8 cellular contexts compared by ENCODE assay signal in the genomic region with DNA sequence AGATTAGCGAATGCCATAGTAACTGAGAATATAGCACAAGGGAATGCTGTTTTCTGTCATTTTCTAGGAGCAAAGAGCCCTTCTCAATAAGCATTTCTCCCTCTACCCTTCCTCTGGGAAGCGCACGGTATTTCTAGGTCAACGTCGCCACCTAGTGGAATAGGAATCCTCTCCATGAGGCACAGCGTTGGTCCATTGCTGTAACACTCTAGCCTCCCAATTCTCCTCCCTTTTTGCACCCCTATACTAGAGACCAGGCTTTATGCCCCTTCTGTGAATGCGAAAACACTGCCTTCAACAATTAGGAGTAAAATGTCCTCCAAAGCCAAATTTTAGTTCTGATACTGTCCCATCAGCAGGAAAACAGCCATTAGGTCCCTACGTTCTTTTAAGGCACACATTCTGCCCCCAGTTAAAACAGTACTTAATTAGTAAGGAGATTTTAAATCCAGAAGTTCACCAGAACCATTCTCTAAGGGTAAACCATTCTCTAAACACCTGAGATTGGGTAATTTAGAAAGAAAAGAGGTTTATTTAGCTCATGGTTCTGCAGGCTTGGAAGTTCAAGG. TPM values are rescaled to one million over a fixed set of nuclear protein-coding genes. Genes with fewer than 3 reads are reported as not detected.
DNase-seq lines count a peak whose midpoint lies in the region; ATAC-seq and FAIRE-seq lines count a peak whose summit lies in the region.

No MANE protein-coding gene starts in this region.

- CTCF ChIA-PET in activated CD4-positive, alpha-beta memory T cell treated with anti-CD3 and anti-CD28 coated beads for 36 hours (lab: Charles Lee) = interaction anchor here (1.1 to 2.3 kb wide), 2 partner anchors 13 to 152 kb away, joined by 4 to 6 read pairs; a partner anchor contains a TSS

- H3K36me3 Mint-ChIP-seq in activated CD4-positive, alpha-beta memory T cell treated with anti-CD3 and anti-CD28 coated beads for 36 hours = no peaks in the 10 kb centered on the region
- H3K36me3 Mint-ChIP-seq in natural killer cell treated with Interleukin-12 subunit alpha and Interleukin-12 subunit beta and Interleukin-15 and Interleukin-18, amount 100 ng/mL, for 72 hours = peaks cover 4% of the 10 kb centered on the region

- DNase-seq in AML-193 (lab: John Stamatoyannopoulos, UW) (peak; percentile 48 to 69), NCI-H510A (lab: John Stamatoyannopoulos, UW) (peak; percentile 34), fibroblast of peridontal ligament (ENCODE audit: extremely low read depth) (peak; percentile 81), urothelium cell line (ENCODE audit: low spot score) (peak; percentile 29)
- peak; percentile 51 for DNase-seq in activated CD4-positive, alpha-beta memory T cell treated with anti-CD3 and anti-CD28 coated beads for 36 hours
- no peak for DNase-seq in natural killer cell treated with Interleukin-12 subunit alpha and Interleukin-12 subunit beta and Interleukin-15 and Interleukin-18, amount 100 ng/mL, for 72 hours (ENCODE audit: low spot score)

- ATAC-seq in GM18502 (IDR thresholded peaks at IDR 0.05; ENCODE audit: poor library complexity, unreplicated experiment) (peak; percentile 85), HG03342 (IDR thresholded peaks at IDR 0.05; ENCODE audit: unreplicated experiment) (peak; percentile 78)
- ATAC-seq in natural killer cell treated with Interleukin-12 subunit alpha and Interleukin-12 subunit beta and Interleukin-15 and Interleukin-18, amount 100 ng/mL, for 72 hours = peak; percentile 60 to 68

- peaks cover 8% of the 10 kb centered on the region for H3K9me3 Mint-ChIP-seq in activated CD4-positive, alpha-beta memory T cell treated with anti-CD3 and anti-CD28 coated beads for 36 hours
- no peaks in the 10 kb centered on the region for H3K9me3 Mint-ChIP-seq in natural killer cell treated with Interleukin-12 subunit alpha and Interleukin-12 subunit beta and Interleukin-15 and Interleukin-18, amount 100 ng/mL, for 72 hours

- intact Hi-C loops in activated CD4-positive, alpha-beta memory T cell treated with anti-CD3 and anti-CD28 coated beads for 36 hours (cut with micrococcal nuclease) = loop anchor here (2.0 to 5.0 kb wide), 2 partner anchors 248 to 442 kb away; no protein-coding TSS in a partner anchor

- H3K27me3 Mint-ChIP-seq in activated CD4-positive, alpha-beta memory T cell treated with anti-CD3 and anti-CD28 coated beads for 36 hours = peaks cover 2% of the 10 kb centered on the region
- H3K27me3 Mint-ChIP-seq in natural killer cell treated with Interleukin-12 subunit alpha and Interleukin-12 subunit beta and Interleukin-15 and Interleukin-18, amount 100 ng/mL, for 72 hours = peaks cover 9 to 13% of the 10 kb centered on the region in 2 donors

- POLR2A ChIA-PET in activated CD4-positive, alpha-beta memory T cell treated with anti-CD3 and anti-CD28 coated beads for 36 hours (lab: Charles Lee) = no interaction called here

- H3K4me3 Mint-ChIP-seq in activated CD4-positive, alpha-beta memory T cell treated with anti-CD3 and anti-CD28 coated beads for 36 hours = no peak overlapping the region
- H3K4me3 Mint-ChIP-seq in natural killer cell treated with Interleukin-12 subunit alpha and Interleukin-12 subunit beta and Interleukin-15 and Interleukin-18, amount 100 ng/mL, for 72 hours = no peak overlapping the region

- H3K27ac Mint-ChIP-seq in activated CD4-positive, alpha-beta memory T cell treated with anti-CD3 and anti-CD28 coated beads for 36 hours = no peak overlapping the region
- no peak overlapping the region for H3K27ac Mint-ChIP-seq in natural killer cell treated with Interleukin-12 subunit alpha and Interleukin-12 subunit beta and Interleukin-15 and Interleukin-18, amount 100 ng/mL, for 72 hours

- H3K4me1 Mint-ChIP-seq in activated CD4-positive, alpha-beta memory T cell treated with anti-CD3 and anti-CD28 coated beads for 36 hours (ENCODE audit: low read depth) = no peaks in the 10 kb centered on the region
- no peaks in the 10 kb centered on the region for H3K4me1 Mint-ChIP-seq in natural killer cell treated with Interleukin-12 subunit alpha and Interleukin-12 subunit beta and Interleukin-15 and Interleukin-18, amount 100 ng/mL, for 72 hours (ENCODE audit: low read depth in 2 of 2)

- FAIRE-seq in urothelium cell line (lab: Jason Lieb, UNC) = no peak

RNA-seq across cellular contexts. Expression of a gene that starts 12.8 kb away (rescaled TPM):
- 1 to 10 TPM; 8.2 to 8.3 TPM for total RNA-seq in activated CD4-positive, alpha-beta memory T cell treated with anti-CD3 and anti-CD28 coated beads for 36 hours
- 1 to 10 TPM; 6.4 to 8.4 TPM for total RNA-seq in natural killer cell treated with Interleukin-12 subunit alpha and Interleukin-12 subunit beta and Interleukin-15 and Interleukin-18, amount 100 ng/mL, for 72 hours

RNA-seq across cellular contexts. Expression of a gene that starts 28.4 kb away (rescaled TPM):
- 10 to 100 TPM; 20.1 to 22.9 TPM for total RNA-seq in activated CD4-positive, alpha-beta memory T cell treated with anti-CD3 and anti-CD28 coated beads for 36 hours
- 10 to 100 TPM; 11.6 to 12.9 TPM for total RNA-seq in natural killer cell treated with Interleukin-12 subunit alpha and Interleukin-12 subunit beta and Interleukin-15 and Interleukin-18, amount 100 ng/mL, for 72 hours

RNA-seq across cellular contexts. Expression of a gene that starts 29.7 kb away (rescaled TPM):
- total RNA-seq in activated CD4-positive, alpha-beta memory T cell treated with anti-CD3 and anti-CD28 coated beads for 36 hours = not detected
- total RNA-seq in natural killer cell treated with Interleukin-12 subunit alpha and Interleukin-12 subunit beta and Interleukin-15 and Interleukin-18, amount 100 ng/mL, for 72 hours = not detected

RNA-seq across cellular contexts. Expression of a gene that starts 41.5 kb away (rescaled TPM):
- not detected for total RNA-seq in activated CD4-positive, alpha-beta memory T cell treated with anti-CD3 and anti-CD28 coated beads for 36 hours
- not detected for total RNA-seq in natural killer cell treated with Interleukin-12 subunit alpha and Interleukin-12 subunit beta and Interleukin-15 and Interleukin-18, amount 100 ng/mL, for 72 hours
